ENCODE assay signal across 8 cellular contexts in the genomic region with DNA sequence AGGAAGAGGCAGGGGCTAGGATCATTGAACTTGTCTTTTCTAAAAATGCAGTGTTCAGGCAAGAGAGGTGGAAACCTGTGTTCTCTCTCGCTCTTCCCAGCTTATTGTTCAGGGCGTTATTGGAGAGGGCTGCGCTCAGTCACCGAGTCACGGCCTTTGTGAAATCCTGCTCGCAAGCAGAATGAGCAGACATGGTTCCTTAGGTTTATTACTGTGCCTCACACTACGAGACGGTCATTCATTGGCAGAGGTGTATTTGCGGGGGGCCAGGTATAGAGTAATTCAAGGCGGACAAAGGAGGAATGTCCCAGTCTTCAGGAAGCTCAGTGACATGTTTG. TPM values are rescaled to one million over a fixed set of nuclear protein-coding genes. Genes with fewer than 3 reads are reported as not detected.
DNase-seq lines count a peak whose midpoint lies in the region; ATAC-seq and TF ChIP-seq lines count a peak whose summit lies in the region.

No MANE protein-coding gene starts in this region.

- ATAC-seq in GM21723 (IDR thresholded peaks at IDR 0.05; ENCODE audit: unreplicated experiment) (no peak), GM19023 (IDR thresholded peaks at IDR 0.05; ENCODE audit: unreplicated experiment) (no peak)

- DNase-seq in DMS53 treated with DMSO at 0.1 percent for 48 hours (lab: John Stamatoyannopoulos, UW; ENCODE audit: unreplicated experiment) = peak; percentile 63
- no peak for DNase-seq in brain microvascular endothelial cell
- peak; percentile 13 for DNase-seq in medulla oblongata (ENCODE audit: extremely low spot score)
- no peak for DNase-seq in uterus
- DNase-seq in inferior parietal cortex (ENCODE audit: extremely low spot score) = no peak

- in situ Hi-C loops in brain microvascular endothelial cell (cut with HindIII; ENCODE audit: low pct_ligation_motif_present, low sequenced_read_pairs) = loop anchor here (10.0 kb wide), 1 partner anchor 111 kb away; a partner anchor contains a TSS

- H3K9me3 ChIP-seq in HUES48 (ENCODE audit: control insufficient read depth, insufficient read depth, low read length) (no peaks in the 10 kb centered on the region), uterus (no peaks in the 10 kb centered on the region)

- H3K4me1 ChIP-seq in HUES48 (ENCODE audit: control insufficient read depth, insufficient read depth, low read length) (0 out of 2 replicates have a peak, but pooled peaks cover 2% of the 10 kb centered on the region), uterus (no peaks in the 10 kb centered on the region)

- no peak for TF ChIP-seq POLR2A in uterus (IDR thresholded peaks at IDR 0.05)

- TF ChIP-seq CTCF in brain microvascular endothelial cell (IDR thresholded peaks at IDR 0.05; ENCODE audit: low read depth, low read length, missing control alignments) (no peak), uterus (IDR thresholded peaks at IDR 0.05) (no peak)

- peak overlapping the region; percentile 81 for H3K9ac ChIP-seq in HUES48 (ENCODE audit: low read depth, low read length)

- H3K4me3 ChIP-seq in HUES48 (ENCODE audit: low read depth, low read length) (peak overlapping the region; percentile 94), brain microvascular endothelial cell (ENCODE audit: low read depth, low read length) (peak overlapping the region; percentile 68), uterus (peak overlapping the region; percentile 61 to 93)

- H3K36me3 ChIP-seq in HUES48 (ENCODE audit: control insufficient read depth, insufficient read depth, low read length) (peaks cover 38% of the 10 kb centered on the region), brain microvascular endothelial cell (replicated peaks) (peaks cover 19% of the 10 kb centered on the region), uterus (no peaks in the 10 kb centered on the region)

- no peaks in the 10 kb centered on the region for H3K27me3 ChIP-seq in HUES48 (ENCODE audit: control insufficient read depth, insufficient read depth, low read length)
- no peaks in the 10 kb centered on the region for H3K27me3 ChIP-seq in brain microvascular endothelial cell (replicated peaks)
- no peaks in the 10 kb centered on the region for H3K27me3 ChIP-seq in uterus

- peak overlapping the region; percentile 97 for H3K27ac ChIP-seq in HUES48 (ENCODE audit: low read depth, low read length)
- H3K27ac ChIP-seq in brain microvascular endothelial cell = peak overlapping the region; percentile 64
- H3K27ac ChIP-seq in uterus = peak overlapping the region; percentile 81 to 83

- intact Hi-C loops in uterus (cut with DNase I; ENCODE audit: low total_unique reads) = no loop called here

RNA-seq across cellular contexts. Expression of a gene that starts 0.6 kb away (rescaled TPM):
- 10 to 100 TPM; 16.1 to 36.6 (median 25.4) TPM for total RNA-seq in uterus

RNA-seq across cellular contexts. Expression of a gene that starts 37.8 kb away (rescaled TPM):
- 10 to 100 TPM; 15.6 to 48.9 (median 39.0) TPM for total RNA-seq in uterus

RNA-seq across cellular contexts. Expression of a gene that starts 39.3 kb away (rescaled TPM):
- total RNA-seq in uterus = not detected

Comparison
In these comparisons a context has a peak if more than half of its experiments do, and no peak if none do; other contexts are left out.
1. DNase-seq: peak in DMS53 treated with DMSO at 0.1 percent for 48 hours (single experiment) and medulla oblongata (single experiment); none in brain microvascular endothelial cell (single experiment), uterus (0 of 2) and inferior parietal cortex (single experiment).
2. Peak in every context shown above with its lines, with median percentiles within 50 percentile points of each other: H3K27ac ChIP-seq and H3K4me3 ChIP-seq.